In genomic region chr20:57048027-57048869, GRCh38 we compare ENCODE assay signal across 9 cellular contexts.
DNase-seq lines count a peak whose midpoint lies in the region; ATAC-seq, FAIRE-seq and TF ChIP-seq lines count a peak whose summit lies in the region.
"Had no signal": no experiment of that assay in that cellular context is flagged by ENCODE, and none has a peak within 500 bp of the region (broad histone marks: within the 10 kb centered on the region; RNA-seq: fewer than 3 reads in every experiment).

No MANE protein-coding gene starts in this region.

- peak; percentile 76 for ATAC-seq in foreskin keratinocyte
- no peak for ATAC-seq in effector memory CD8-positive, alpha-beta T cell (replicated peaks)
- no peak for ATAC-seq in HG03280 (IDR thresholded peaks at IDR 0.05; ENCODE audit: unreplicated experiment)

- TF ChIP-seq RAD21 in SK-N-SH (IDR thresholded peaks at IDR 0.05; ENCODE audit: low read length) = peak; percentile 22; the same call in 1 of the 2 replicates

- H3K36me3 ChIP-seq in SK-N-SH (replicated peaks in 1 of 2; ENCODE audit: control insufficient read depth in 1 of 2, insufficient read depth in 2 of 2, low read length in 1 of 2) = no peaks in the 10 kb centered on the region
- no peaks in the 10 kb centered on the region for H3K36me3 ChIP-seq in CD8-positive, alpha-beta memory T cell (ENCODE audit: insufficient read depth, low read length)

- H3K4me1 Mint-ChIP-seq in CD8-positive, alpha-beta memory T cell = no peaks in the 10 kb centered on the region
- H3K4me1 Mint-ChIP-seq in effector memory CD8-positive, alpha-beta T cell (ENCODE audit: low read depth in 2 of 2) = no peaks in the 10 kb centered on the region

- POLR2A ChIA-PET in SK-N-SH (lab: Yijun Ruan, JAX) = no interaction called here
- POLR2A ChIA-PET in CD8-positive, alpha-beta memory T cell (lab: Charles Lee) = no interaction called here

- no peak for FAIRE-seq in H54 (lab: Jason Lieb, UNC)

- no peak overlapping the region for H3K4me2 ChIP-seq in SK-N-SH

- no peaks in the 10 kb centered on the region for H4K20me1 ChIP-seq in SK-N-SH (ENCODE audit: insufficient read depth)

- no peak overlapping the region for H2AFZ ChIP-seq in SK-N-SH (ENCODE audit: low read depth)

- no peak for TF ChIP-seq POLR2A in H54 (IDR thresholded peaks at IDR 0.05; ENCODE audit: low read depth, low read length)

- TF ChIP-seq CTCF in SK-N-SH (IDR thresholded peaks at IDR 0.05) (peak; percentile 60), foreskin keratinocyte (conservative IDR thresholded peaks at IDR 0.05) (peak; percentile 77)

- H3K9me3 Mint-ChIP-seq in CD8-positive, alpha-beta memory T cell = no peaks in the 10 kb centered on the region
- no peaks in the 10 kb centered on the region for H3K9me3 Mint-ChIP-seq in effector memory CD8-positive, alpha-beta T cell
- H3K9me3 Mint-ChIP-seq: T-helper 1 cell treated with Interleukin-12 subunit alpha and Interleukin-12 subunit beta and Interleukin-4 antibody, amounts not matched to agents 30 μg/mL and 1 μg/mL, for 36 hours had no signal

- no peaks in the 10 kb centered on the region for H3K9me3 ChIP-seq in SK-N-SH
- no peaks in the 10 kb centered on the region for H3K9me3 ChIP-seq in CD8-positive, alpha-beta memory T cell (ENCODE audit: low read length)

- no peaks in the 10 kb centered on the region for H3K9me2 ChIP-seq in SK-N-SH

- H3K4me1 ChIP-seq in SK-N-SH (ENCODE audit: control insufficient read depth in 1 of 2, insufficient read depth in 2 of 2, low read depth in 1 of 2, low read length in 1 of 2) = no peaks in the 10 kb centered on the region; a peak in 1 of 4 replicates
- H3K4me1 ChIP-seq in foreskin keratinocyte = peaks cover 6% of the 10 kb centered on the region
- H3K4me1 ChIP-seq in CD8-positive, alpha-beta memory T cell (ENCODE audit: insufficient read depth, low read length) = no peaks in the 10 kb centered on the region

- no peak overlapping the region for H3K9ac ChIP-seq in SK-N-SH

- no peak overlapping the region for H3K4me3 Mint-ChIP-seq in CD8-positive, alpha-beta memory T cell
- H3K4me3 Mint-ChIP-seq in effector memory CD8-positive, alpha-beta T cell = no peak overlapping the region
- H3K4me3 Mint-ChIP-seq: T-helper 1 cell treated with Interleukin-12 subunit alpha and Interleukin-12 subunit beta and Interleukin-4 antibody, amounts not matched to agents 30 μg/mL and 1 μg/mL, for 36 hours had no signal

- H3K79me2 ChIP-seq in SK-N-SH (ENCODE audit: insufficient read depth) = no peaks in the 10 kb centered on the region

- H3K27me3 Mint-ChIP-seq in CD8-positive, alpha-beta memory T cell = peaks cover 0 to 1% of the 10 kb centered on the region in 2 donors
- peaks cover 0 to 32% of the 10 kb centered on the region in 2 donors for H3K27me3 Mint-ChIP-seq in effector memory CD8-positive, alpha-beta T cell

- CTCF ChIA-PET in SK-N-SH (lab: Yijun Ruan, JAX) = interaction anchor here (1.2 to 1.3 kb wide), 2 partner anchors 23 to 498 kb away, joined by 3 to 4 read pairs; no protein-coding TSS in a partner anchor
- CTCF ChIA-PET in CD8-positive, alpha-beta memory T cell (lab: Charles Lee) = no interaction called here

- H3K27me3 ChIP-seq in SK-N-SH (ENCODE audit: insufficient read depth) (peaks cover 12% of the 10 kb centered on the region; the same call in 1 of the 2 replicates), foreskin keratinocyte (no peaks in the 10 kb centered on the region)
- H3K27me3 ChIP-seq in CD8-positive, alpha-beta memory T cell (ENCODE audit: insufficient read depth, low read length, poor library complexity, severe bottlenecking) = no peaks in the 10 kb centered on the region

- no peaks in the 10 kb centered on the region for H3K36me3 Mint-ChIP-seq in CD8-positive, alpha-beta memory T cell
- H3K36me3 Mint-ChIP-seq in effector memory CD8-positive, alpha-beta T cell (ENCODE audit: insufficient read depth) = no peaks in the 10 kb centered on the region

- peak overlapping the region in 1 of 2 experiments; percentile 46; a peak in 1 of 4 replicates for H3K4me3 ChIP-seq in SK-N-SH (ENCODE audit: low read depth in 2 of 2, low read length in 1 of 2)
- H3K4me3 ChIP-seq in CD8-positive, alpha-beta memory T cell (ENCODE audit: low read length) = no peak overlapping the region

- no peak overlapping the region for H3K27ac Mint-ChIP-seq in CD8-positive, alpha-beta memory T cell
- no peak overlapping the region for H3K27ac Mint-ChIP-seq in effector memory CD8-positive, alpha-beta T cell
- H3K27ac Mint-ChIP-seq: T-helper 1 cell treated with Interleukin-12 subunit alpha and Interleukin-12 subunit beta and Interleukin-4 antibody, amounts not matched to agents 30 μg/mL and 1 μg/mL, for 36 hours had no signal

- H3K27ac ChIP-seq in SK-N-SH (ENCODE audit: low read depth in 2 of 2, low read length in 1 of 2) (no peak overlapping the region), foreskin keratinocyte (no peak overlapping the region)
- H3K27ac ChIP-seq in CD8-positive, alpha-beta memory T cell (ENCODE audit: low read depth, low read length) = no peak overlapping the region

- H3F3A ChIP-seq in SK-N-SH (replicated peaks; ENCODE audit: insufficient read depth) = no peaks in the 10 kb centered on the region

- DNase-seq in D341Med (ENCODE audit: low spot score) (peak; percentile 78), H54 (ENCODE audit: insufficient read length, low spot score) (peak; percentile 49), SK-N-SH (peak; percentile 63), foreskin keratinocyte (peak in 1 of 2 donors; percentile 39)
- DNase-seq in stimulated activated CD4-positive, alpha-beta T cell treated with anti-CD3 and anti-CD28 coated beads, Interleukin-15, amount 100 ng/mL, for 24 hours = peak; percentile 42
- DNase-seq in CD8-positive, alpha-beta memory T cell = no peak
- no peak for DNase-seq in effector memory CD8-positive, alpha-beta T cell

- WGBS in SK-N-SH (ENCODE audit: low lambda C conversion rate) = 10% methylated on average over 14 of the region's 14 CpGs

- no peak for TF ChIP-seq EP300 in SK-N-SH (IDR thresholded peaks at IDR 0.05; ENCODE audit: borderline replicate concordance in 1 of 2, low read depth in 1 of 2, low read length in 1 of 2)

TF ChIP-seq in SK-N-SH, 30 proteins besides CTCF, POLR2A, EP300 and RAD21:
- TF ChIP-seq, protein P1, sequence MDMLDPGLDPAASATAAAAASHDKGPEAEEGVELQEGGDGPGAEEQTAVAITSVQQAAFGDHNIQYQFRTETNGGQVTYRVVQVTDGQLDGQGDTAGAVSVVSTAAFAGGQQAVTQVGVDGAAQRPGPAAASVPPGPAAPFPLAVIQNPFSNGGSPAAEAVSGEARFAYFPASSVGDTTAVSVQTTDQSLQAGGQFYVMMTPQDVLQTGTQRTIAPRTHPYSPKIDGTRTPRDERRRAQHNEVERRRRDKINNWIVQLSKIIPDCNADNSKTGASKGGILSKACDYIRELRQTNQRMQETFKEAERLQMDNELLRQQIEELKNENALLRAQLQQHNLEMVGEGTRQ (IDR thresholded peaks at IDR 0.05; ENCODE audit: borderline replicate concordance, low read depth, low read length) = no peak
- TF ChIP-seq FOXM1 (IDR thresholded peaks at IDR 0.05; ENCODE audit: low read depth) = no peak
- peak; percentile 22; the same call in 1 of the 2 replicates for TF ChIP-seq SMC3 (IDR thresholded peaks at IDR 0.05; ENCODE audit: low read depth, low read length)

Comparison
In these comparisons a context has a peak if more than half of its experiments do, and no peak if none do; other contexts are left out.
1. DNase-seq: peak in D341Med (single experiment), H54 (single experiment), SK-N-SH (single experiment) and stimulated activated CD4-positive, alpha-beta T cell treated with anti-CD3 and anti-CD28 coated beads, Interleukin-15, amount 100 ng/mL, for 24 hours (single experiment); none in CD8-positive, alpha-beta memory T cell (0 of 5) and effector memory CD8-positive, alpha-beta T cell (0 of 3).